8 cellular contexts compared by ENCODE assay signal in genomic region chr17:75827291-75828050, GRCh38. TPM values are rescaled to one million over a fixed set of nuclear protein-coding genes. Genes with fewer than 3 reads are reported as not detected.
DNase-seq lines count a peak whose midpoint lies in the region; ATAC-seq and TF ChIP-seq lines count a peak whose summit lies in the region.

No MANE protein-coding gene starts in this region.

- H3K27me3 Mint-ChIP-seq in T-helper 1 cell treated with Interleukin-12 subunit alpha and Interleukin-12 subunit beta and Interleukin-4 antibody, amounts not matched to agents 30 μg/mL and 1 μg/mL, for 36 hours (ENCODE audit: low read depth), result no peaks in the 10 kb centered on the region

- H3K4me1 ChIP-seq in DND-41 (ENCODE audit: insufficient read depth, low read length) (no peaks in the 10 kb centered on the region), MM.1S (ENCODE audit: low read length) (peaks cover under 1% of the 10 kb centered on the region), right cardiac atrium (ENCODE audit: control insufficient read depth, insufficient read depth, low read length) (peaks cover 9% of the 10 kb centered on the region), sigmoid colon (peaks cover 0 to 23% (median 17%) of the 10 kb centered on the region in 4 donors)

- WGBS in right cardiac atrium, result 18% methylated on average over 22 of the region's 22 CpGs
- 29 to 41% methylated on average over 22 of the region's 22 CpGs for WGBS in sigmoid colon, 2 donors

- H3K4me3 ChIP-seq in DND-41 (ENCODE audit: low read depth in 1 of 2, low read length in 2 of 2) (no peak overlapping the region), MM.1S (ENCODE audit: low read length) (peak overlapping the region; percentile 14; the same call in 1 of the 2 replicates), right cardiac atrium (ENCODE audit: low read length) (no peak overlapping the region), sigmoid colon (peak overlapping the region; percentile 22 to 49 (median 43))

- peak; percentile 67 for ATAC-seq in DND-41 (ENCODE audit: insufficient read depth, low read depth)
- ATAC-seq in right cardiac atrium, result peak; percentile 58 to 75
- ATAC-seq in HG02759 (IDR thresholded peaks at IDR 0.05; ENCODE audit: unreplicated experiment), result no peak

- H4K20me1 ChIP-seq in DND-41 (ENCODE audit: insufficient read depth, low read length), result peaks cover 6% of the 10 kb centered on the region; the same call in 1 of the 2 replicates
- no peaks in the 10 kb centered on the region for H4K20me1 ChIP-seq in MM.1S (ENCODE audit: insufficient read depth, low read length)

- peak overlapping the region; percentile 83 for H3K27ac Mint-ChIP-seq in T-helper 1 cell treated with Interleukin-12 subunit alpha and Interleukin-12 subunit beta and Interleukin-4 antibody, amounts not matched to agents 30 μg/mL and 1 μg/mL, for 36 hours

- H3K27me3 ChIP-seq in DND-41 (ENCODE audit: insufficient read depth, low read length, poor library complexity) (no peaks in the 10 kb centered on the region), MM.1S (replicated peaks; ENCODE audit: insufficient read depth, low read length) (no peaks in the 10 kb centered on the region), right cardiac atrium (ENCODE audit: control insufficient read depth, insufficient read depth) (no peaks in the 10 kb centered on the region), sigmoid colon (no peaks in the 10 kb centered on the region)

- H2AFZ ChIP-seq in DND-41 (ENCODE audit: low read depth, low read length), result no peak overlapping the region
- H2AFZ ChIP-seq in MM.1S (ENCODE audit: low read length), result peak overlapping the region; percentile 53

- H3K27ac ChIP-seq in DND-41 (ENCODE audit: low read length) (peak overlapping the region; percentile 27; the same call in 1 of the 2 replicates), MM.1S (ENCODE audit: low read length) (no peak overlapping the region), right cardiac atrium (ENCODE audit: low read length) (peak overlapping the region; percentile 44), sigmoid colon (peak overlapping the region; percentile 72 to 86 (median 85))

- H3K9me2 ChIP-seq in MM.1S (replicated peaks; ENCODE audit: insufficient read depth, low read length), result no peaks in the 10 kb centered on the region

- no peaks in the 10 kb centered on the region for H3K9me3 Mint-ChIP-seq in T-helper 1 cell treated with Interleukin-12 subunit alpha and Interleukin-12 subunit beta and Interleukin-4 antibody, amounts not matched to agents 30 μg/mL and 1 μg/mL, for 36 hours

- no peak overlapping the region for H3K4me2 ChIP-seq in DND-41 (ENCODE audit: insufficient read depth, low read length)
- peak overlapping the region; percentile 54; the same call in 1 of the 2 replicates for H3K4me2 ChIP-seq in MM.1S (ENCODE audit: low read depth, low read length)

- TF ChIP-seq POLR2A in sigmoid colon (IDR thresholded peaks at IDR 0.05), result no peak

- H3K9ac ChIP-seq in DND-41 (ENCODE audit: low read depth, low read length), result no peak overlapping the region
- peak overlapping the region; percentile 13; the same call in 1 of the 2 replicates for H3K9ac ChIP-seq in MM.1S (ENCODE audit: low read length)

- H3F3A ChIP-seq in MM.1S (ENCODE audit: insufficient read depth, low read length), result no peaks in the 10 kb centered on the region

- H3K36me3 Mint-ChIP-seq in T-helper 1 cell treated with Interleukin-12 subunit alpha and Interleukin-12 subunit beta and Interleukin-4 antibody, amounts not matched to agents 30 μg/mL and 1 μg/mL, for 36 hours (ENCODE audit: low read depth), result peaks cover 20% of the 10 kb centered on the region

- peaks cover 12% of the 10 kb centered on the region for H3K4me1 Mint-ChIP-seq in T-helper 1 cell treated with Interleukin-12 subunit alpha and Interleukin-12 subunit beta and Interleukin-4 antibody, amounts not matched to agents 30 μg/mL and 1 μg/mL, for 36 hours (ENCODE audit: low read depth)

- DNase-seq in DND-41, result peak; percentile 61
- peak; percentile 44 for DNase-seq in MM.1S
- peak in 53 of 58 donors; percentile 41 to 89 (median 68) for DNase-seq in anterior cingulate cortex (lab: John Stamatoyannopoulos, UW)
- DNase-seq in right cardiac atrium, result peak; percentile 76 to 91 (median 89)
- peak; percentile 91 for DNase-seq in sigmoid colon
- DNase-seq in dedifferentiated amniotic fluid mesenchymal stem cell (ENCODE audit: extremely low spot score), result no peak

- no peaks in the 10 kb centered on the region for H3K79me2 ChIP-seq in DND-41 (ENCODE audit: insufficient read depth, low read length)
- no peaks in the 10 kb centered on the region for H3K79me2 ChIP-seq in MM.1S (ENCODE audit: low read length)

- H3K4me3 Mint-ChIP-seq in T-helper 1 cell treated with Interleukin-12 subunit alpha and Interleukin-12 subunit beta and Interleukin-4 antibody, amounts not matched to agents 30 μg/mL and 1 μg/mL, for 36 hours, result peak overlapping the region; percentile 40

- TF ChIP-seq CTCF in DND-41 (IDR thresholded peaks at IDR 0.05; ENCODE audit: borderline replicate concordance, extremely low read depth, low read length, poor library complexity, severe bottlenecking), result peak; percentile 76
- peak; percentile 71 for TF ChIP-seq CTCF in MM.1S (IDR thresholded peaks at IDR 0.05; ENCODE audit: low read length)
- peak; percentile 69 to 82 (median 78) for TF ChIP-seq CTCF in sigmoid colon (IDR thresholded peaks at IDR 0.05)

- H3K9me3 ChIP-seq in DND-41 (ENCODE audit: insufficient read depth, low read length, severe bottlenecking), result no peaks in the 10 kb centered on the region
- H3K9me3 ChIP-seq in MM.1S (replicated peaks; ENCODE audit: insufficient read depth, low read length), result no peaks in the 10 kb centered on the region
- H3K9me3 ChIP-seq in right cardiac atrium (ENCODE audit: control insufficient read depth, low read length), result no peaks in the 10 kb centered on the region
- no peaks in the 10 kb centered on the region for H3K9me3 ChIP-seq in sigmoid colon

- intact Hi-C loops in right cardiac atrium (cut with DNase I), result loop anchor here in 1 of 4 donors (5.0 kb wide), 1 partner anchor 40 kb away; no protein-coding TSS in a partner anchor
- intact Hi-C loops in sigmoid colon (cut with DNase I), result loop anchor here (1.0 to 10.0 kb wide), 3 partner anchors 42 to 257 kb away; no protein-coding TSS in a partner anchor

- H3K36me3 ChIP-seq in DND-41 (ENCODE audit: insufficient read depth, low read length) (peaks cover 76% of the 10 kb centered on the region), MM.1S (replicated peaks; ENCODE audit: insufficient read depth, low read length) (no peaks in the 10 kb centered on the region), sigmoid colon (peaks cover 10 to 47% (median 13%) of the 10 kb centered on the region in 4 donors)

- no peak for TF ChIP-seq EP300 in sigmoid colon (IDR thresholded peaks at IDR 0.05)

RNA-seq across cellular contexts. Expression of gene UNC13D, which starts 16.7 kb away (rescaled TPM):
- 10 to 100 TPM; 12.6 to 30.4 (median 27.4) TPM for total RNA-seq in right cardiac atrium
- polyA plus RNA-seq in right cardiac atrium, result 18.8 TPM
- total RNA-seq in sigmoid colon, result 10 to 100 TPM in 2 of 4 donors, 1 to 10 TPM in 2; 4.3 to 11.4 (median 9.6) TPM
- 10 to 100 TPM in 2 of 3 donors, 1 to 10 TPM in 1; 6.0 to 61.9 (median 17.1) TPM for polyA plus RNA-seq in sigmoid colon

RNA-seq across cellular contexts. Expression of gene WBP2, which starts 27.7 kb away (rescaled TPM):
- total RNA-seq in right cardiac atrium (100 to 1,000 TPM; 112 to 128 (median 118) TPM), sigmoid colon (10 to 100 TPM; 44.2 to 73.1 (median 56.9) TPM)
- polyA plus RNA-seq in right cardiac atrium (109 TPM), sigmoid colon (100 to 1,000 TPM in 1 of 3 donors, 10 to 100 TPM in 2; 87.1 to 110 (median 91.3) TPM)

RNA-seq across cellular contexts. Expression of gene UNK, which starts 42.9 kb away (rescaled TPM):
- total RNA-seq in right cardiac atrium, result 10 to 100 TPM; 18.2 to 22.5 (median 19.9) TPM
- polyA plus RNA-seq in right cardiac atrium, result 20.8 TPM
- 10 to 100 TPM; 18.9 to 29.6 (median 26.4) TPM for total RNA-seq in sigmoid colon
- 10 to 100 TPM; 12.7 to 24.4 (median 16.8) TPM for polyA plus RNA-seq in sigmoid colon

RNA-seq across cellular contexts. Expression of gene TRIM47, which starts 50.9 kb away (rescaled TPM):
- total RNA-seq in right cardiac atrium (10 to 100 TPM; 24.1 to 25.9 (median 25.3) TPM), sigmoid colon (10 to 100 TPM; 27.8 to 40.9 (median 37.2) TPM)
- polyA plus RNA-seq in right cardiac atrium (19.2 TPM), sigmoid colon (10 to 100 TPM; 28.7 to 41.0 (median 39.0) TPM)

Comparison
In these comparisons a context has a peak if more than half of its experiments do, and no peak if none do; other contexts are left out.
1. H3K4me3 ChIP-seq: peak in MM.1S (single experiment) and sigmoid colon (4 of 4); none in DND-41 (0 of 2) and right cardiac atrium (single experiment).
2. Peak in every context shown above with its lines, with median percentiles within 50 percentile points of each other: CTCF ChIP-seq.